15 cellular contexts compared by ENCODE assay signal in the genomic region with DNA sequence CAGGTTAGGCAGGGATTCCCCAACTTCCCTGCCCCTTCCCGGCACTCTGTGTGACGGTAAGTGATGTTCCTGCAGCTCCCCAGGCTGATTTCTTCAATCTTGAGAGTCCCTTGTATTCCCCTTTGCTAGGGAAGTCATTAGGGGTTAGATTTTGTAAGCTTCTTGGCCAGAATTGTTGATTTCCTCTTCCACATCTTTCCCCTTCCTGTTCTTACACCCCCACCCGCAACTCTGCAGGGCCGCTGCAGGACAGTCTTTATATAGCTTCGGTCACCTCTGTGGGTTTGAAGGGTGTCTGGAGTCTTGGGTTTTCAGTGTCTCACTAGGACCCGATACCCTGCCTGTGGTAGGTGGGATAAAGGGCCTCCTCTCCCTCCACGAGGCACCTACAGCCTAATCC. TPM values are rescaled to one million over a fixed set of nuclear protein-coding genes. Genes with fewer than 3 reads are reported as not detected.
"Had no signal": no experiment of that assay in that cellular context is flagged by ENCODE, and none has a peak within 500 bp of the region (broad histone marks: within the 10 kb centered on the region; RNA-seq: fewer than 3 reads in every experiment).

No MANE protein-coding gene starts in this region.

- H3K27me3 ChIP-seq: ascending aorta, vagina had no signal

- H3K27me3 Mint-ChIP-seq: activated CD4-positive, alpha-beta T cell treated with anti-CD3 and anti-CD28 coated beads for 36 hours had no signal

- H3K4me1 ChIP-seq: ascending aorta, esophagus squamous epithelium, vagina had no signal

- ATAC-seq: activated CD4-positive, alpha-beta T cell treated with anti-CD3 and anti-CD28 coated beads for 36 hours; left lung had no signal

- H3K27ac ChIP-seq: ascending aorta, esophagus squamous epithelium, vagina, WERI-Rb-1 had no signal

- H3K4me3 ChIP-seq: ascending aorta, esophagus squamous epithelium, left lung, vagina had no signal

- DNase-seq: activated CD4-positive, alpha-beta T cell treated with anti-CD3 and anti-CD28 coated beads for 36 hours; activated naive CD4-positive, alpha-beta T cell; esophagus squamous epithelium; foreskin fibroblast; head of caudate nucleus; left lung; mesendoderm; stimulated activated CD4-positive, alpha-beta T cell treated with anti-CD3 and anti-CD28 coated beads, Interleukin-4, amount 100 ng/mL, for 4 hours; T1000; WERI-Rb-1 had no signal

- H3K9me3 ChIP-seq: ascending aorta, vagina had no signal

- H3K36me3 ChIP-seq: ascending aorta, esophagus squamous epithelium, left lung, vagina, WERI-Rb-1 had no signal

- H3K4me3 Mint-ChIP-seq: activated CD4-positive, alpha-beta T cell treated with anti-CD3 and anti-CD28 coated beads for 36 hours; activated T-helper 1 cell treated with anti-CD3 and anti-CD28 coated beads, Interleukin-12 subunit alpha, Interleukin-12 subunit beta, Interleukin-2, Interleukin-4 antibody, amounts not matched to agents 30 ng/mL and 10 ng/mL and 1 ng/mL, durations not matched to agents 14 hours and 24 hours and 36 hours had no signal

- H3K27ac Mint-ChIP-seq: activated CD4-positive, alpha-beta T cell treated with anti-CD3 and anti-CD28 coated beads for 36 hours; activated T-helper 1 cell treated with anti-CD3 and anti-CD28 coated beads, Interleukin-12 subunit alpha, Interleukin-12 subunit beta, Interleukin-2, Interleukin-4 antibody, amounts not matched to agents 30 ng/mL and 10 ng/mL and 1 ng/mL, durations not matched to agents 14 hours and 24 hours and 36 hours had no signal

RNA-seq across cellular contexts. Expression of a gene that starts 10.6 kb away (rescaled TPM):
- total RNA-seq: ascending aorta, bronchial epithelial cell, osteocyte, vagina had no signal
